ENCODE assay signal across 15 cellular contexts in the genomic region with DNA sequence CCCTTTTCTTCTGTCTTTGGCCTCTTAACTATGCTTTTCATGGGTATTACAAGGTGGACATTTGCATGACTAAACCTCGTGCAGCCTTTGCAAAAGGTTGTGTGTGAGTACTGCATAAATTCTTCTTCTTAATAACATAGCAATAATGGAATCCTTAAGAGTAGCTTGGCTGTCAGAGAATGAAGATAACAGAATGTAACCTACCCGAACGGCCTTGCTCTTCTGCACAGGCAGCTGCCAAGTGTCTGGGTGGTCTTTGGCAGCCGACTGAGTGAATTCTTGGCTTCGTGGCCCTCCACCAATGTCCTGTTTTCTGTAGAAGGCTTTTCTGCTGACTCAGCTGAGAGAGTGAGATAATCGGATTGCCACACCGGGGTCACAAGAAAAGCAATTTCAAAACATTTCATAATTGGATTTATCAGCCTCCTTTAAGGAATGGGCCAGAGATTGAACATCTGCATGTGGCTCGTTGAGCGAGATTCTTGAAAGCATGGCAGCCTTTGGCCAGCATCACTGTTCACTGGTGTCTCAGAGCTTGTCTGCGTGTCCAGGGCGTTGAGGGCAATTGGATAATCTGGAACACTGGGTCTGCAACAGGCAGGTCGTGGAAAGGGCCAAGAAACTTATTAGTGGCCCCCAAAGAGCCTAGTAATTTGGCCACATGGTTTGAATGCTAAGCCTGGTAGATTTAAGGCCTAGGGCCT. TPM values are rescaled to one million over a fixed set of nuclear protein-coding genes. Genes with fewer than 3 reads are reported as not detected.
DNase-seq lines count a peak whose midpoint lies in the region; ATAC-seq and TF ChIP-seq lines count a peak whose summit lies in the region.
"Had no signal": no experiment of that assay in that cellular context is flagged by ENCODE, and none has a peak within 500 bp of the region (broad histone marks: within the 10 kb centered on the region; RNA-seq: fewer than 3 reads in every experiment).

No MANE protein-coding gene starts in this region.

- H3K27me3 Mint-ChIP-seq in activated CD8-positive, alpha-beta T cell treated with anti-CD3 and anti-CD28 coated beads for 36 hours: no peaks in the 10 kb centered on the region

- in situ Hi-C loops in HAP-1 (cut with MboI; ENCODE audit: low sequenced_read_pairs): no loop called here

- CTCF ChIA-PET in activated CD8-positive, alpha-beta T cell treated with anti-CD3 and anti-CD28 coated beads for 36 hours (lab: Charles Lee): interaction anchor here (0.9 to 5.6 kb wide), 6 partner anchors 10 to 104 kb away, joined by 3 to 22 read pairs (median 4); partner anchors contain the start of gene IRF8

- POLR2A ChIA-PET in activated CD8-positive, alpha-beta T cell treated with anti-CD3 and anti-CD28 coated beads for 36 hours (lab: Charles Lee): interaction anchor here (0.6 to 10.3 kb wide), 13 partner anchors 8 to 119 kb away, joined by 3 to 141 read pairs (median 4); partner anchors contain the start of gene IRF8

- ATAC-seq in activated CD8-positive, alpha-beta T cell treated with anti-CD3 and anti-CD28 coated beads for 36 hours: no peak
- ATAC-seq in GM18858 (IDR thresholded peaks at IDR 0.05; ENCODE audit: unreplicated experiment): no peak
- ATAC-seq: foreskin keratinocyte, left lobe of liver had no signal

- DNase-seq in HAP-1 (ENCODE audit: low spot score in 2 of 2): peak; percentile 62 to 93
- DNase-seq in activated CD8-positive, alpha-beta T cell treated with anti-CD3 and anti-CD28 coated beads for 36 hours: no peak
- peak; percentile 92 for DNase-seq in fibroblast of villous mesenchyme (ENCODE audit: low read depth)
- peak; percentile 37 for DNase-seq in skeletal muscle cell (ENCODE audit: low read depth)
- DNase-seq in NCI-H1105 (lab: John Stamatoyannopoulos, UW): no peak
- DNase-seq in NCI-H2029 (lab: John Stamatoyannopoulos, UW): no peak
- no peak for DNase-seq in NCI-H1694 treated with DMSO at 0.1 percent for 48 hours (lab: John Stamatoyannopoulos, UW)
- DNase-seq: anterior cingulate cortex, foreskin keratinocyte, MG63, NCI-H524 treated with DMSO at 0.1 percent for 48 hours had no signal

- no peaks in the 10 kb centered on the region for H3K36me3 ChIP-seq in HAP-1 (replicated peaks)
- H3K36me3 ChIP-seq: MG63, prostate gland, vagina had no signal

- peaks cover 45% of the 10 kb centered on the region for H3K4me1 Mint-ChIP-seq in activated CD8-positive, alpha-beta T cell treated with anti-CD3 and anti-CD28 coated beads for 36 hours (ENCODE audit: low read depth)

- no peaks in the 10 kb centered on the region for H3K27me3 ChIP-seq in HAP-1 (ENCODE audit: low read depth)
- H3K27me3 ChIP-seq: foreskin keratinocyte, MG63, vagina had no signal

- no peak overlapping the region for H3K4me3 ChIP-seq in HAP-1
- no peak overlapping the region for H3K4me3 ChIP-seq in fibroblast of villous mesenchyme (ENCODE audit: low read depth, low read length)
- no peak overlapping the region for H3K4me3 ChIP-seq in skeletal muscle cell (ENCODE audit: low read depth, low read length)
- H3K4me3 ChIP-seq: MG63, prostate gland, vagina had no signal

- H3K4me3 Mint-ChIP-seq in activated CD8-positive, alpha-beta T cell treated with anti-CD3 and anti-CD28 coated beads for 36 hours: no peak overlapping the region

- no peaks in the 10 kb centered on the region for H3K9me3 ChIP-seq in HAP-1
- H3K9me3 ChIP-seq: MG63, prostate gland, vagina had no signal

- peak overlapping the region; percentile 30 for H3K27ac Mint-ChIP-seq in activated CD8-positive, alpha-beta T cell treated with anti-CD3 and anti-CD28 coated beads for 36 hours

- H3K36me3 Mint-ChIP-seq in activated CD8-positive, alpha-beta T cell treated with anti-CD3 and anti-CD28 coated beads for 36 hours (ENCODE audit: low read depth): peaks cover 81% of the 10 kb centered on the region

- peaks cover 19% of the 10 kb centered on the region for H3K4me1 ChIP-seq in HAP-1
- H3K4me1 ChIP-seq: foreskin keratinocyte, prostate gland, vagina had no signal

- intact Hi-C loops in activated CD8-positive, alpha-beta T cell treated with anti-CD3 and anti-CD28 coated beads for 36 hours (cut with micrococcal nuclease): no loop called here

- TF ChIP-seq CTCF in activated CD8-positive, alpha-beta T cell treated with anti-CD3 and anti-CD28 coated beads for 36 hours (IDR thresholded peaks at IDR 0.05): no peak
- TF ChIP-seq CTCF in fibroblast of villous mesenchyme (IDR thresholded peaks at IDR 0.05; ENCODE audit: insufficient read depth, low read depth, low read length): no peak

- H3K9me3 Mint-ChIP-seq in activated CD8-positive, alpha-beta T cell treated with anti-CD3 and anti-CD28 coated beads for 36 hours: no peaks in the 10 kb centered on the region

RNA-seq across cellular contexts. Expression of gene IRF8, which starts 13.5 kb away (rescaled TPM):
- 100 to 1,000 TPM; 221 to 224 TPM for total RNA-seq in activated CD8-positive, alpha-beta T cell treated with anti-CD3 and anti-CD28 coated beads for 36 hours
- not detected in 2 replicates for total RNA-seq in fibroblast of villous mesenchyme
- total RNA-seq: foreskin keratinocyte had no signal

Comparison
In these comparisons a context has a peak if more than half of its experiments do, and no peak if none do; other contexts are left out.
1. DNase-seq: peak in HAP-1 (2 of 2), fibroblast of villous mesenchyme (single experiment) and skeletal muscle cell (single experiment); none in activated CD8-positive, alpha-beta T cell treated with anti-CD3 and anti-CD28 coated beads for 36 hours (single experiment), NCI-H1105 (single experiment), NCI-H2029 (single experiment) and NCI-H1694 treated with DMSO at 0.1 percent for 48 hours (single experiment).
2. RNA of gene IRF8, which starts 13.5 kb away (total RNA-seq): 221 to 224 TPM in activated CD8-positive, alpha-beta T cell treated with anti-CD3 and anti-CD28 coated beads for 36 hours; not detected in fibroblast of villous mesenchyme; every median in the first group is over 100 times any median in the second.